ENCODE assay signal across 18 cellular contexts in the genomic region with DNA sequence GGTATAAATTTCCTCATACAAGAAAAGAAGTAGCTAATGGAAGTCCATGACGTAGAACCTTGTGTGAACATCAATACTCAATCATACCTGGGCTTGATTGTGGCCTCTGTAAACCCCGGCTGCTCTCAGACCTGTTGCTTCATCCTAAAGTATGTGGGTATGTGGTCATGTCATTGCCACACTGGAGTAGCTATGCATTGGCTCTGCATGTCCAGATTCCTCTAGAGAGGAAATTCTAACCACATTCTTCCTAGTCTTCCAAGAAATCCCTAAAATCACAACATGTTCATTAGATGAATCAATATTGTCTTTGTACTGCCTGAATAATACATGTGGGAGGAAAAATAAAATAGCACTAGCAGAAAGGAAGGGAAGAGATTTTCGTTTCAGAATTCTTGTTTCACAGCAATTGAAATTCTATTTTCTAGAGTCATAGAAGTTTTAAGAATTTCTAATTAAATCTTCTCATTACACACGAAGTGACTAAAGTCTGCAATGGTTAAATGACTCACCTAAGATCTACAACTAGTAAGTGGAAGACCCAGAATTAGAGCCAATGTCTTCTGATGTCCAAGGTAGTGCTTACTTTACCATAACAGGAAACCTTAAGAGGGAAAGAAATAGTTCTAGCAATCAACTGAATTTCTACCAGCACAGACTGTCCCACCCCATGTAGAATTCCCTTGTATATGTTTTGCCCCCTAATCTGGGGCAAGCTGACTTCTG. TPM values are rescaled to one million over a fixed set of nuclear protein-coding genes. Genes with fewer than 3 reads are reported as not detected.
DNase-seq lines count a peak whose midpoint lies in the region; ATAC-seq and TF ChIP-seq lines count a peak whose summit lies in the region.
"Had no signal": no experiment of that assay in that cellular context is flagged by ENCODE, and none has a peak within 500 bp of the region (broad histone marks: within the 10 kb centered on the region; RNA-seq: fewer than 3 reads in every experiment).

No MANE protein-coding gene starts in this region.

- no peaks in the 10 kb centered on the region for H3K9me2 ChIP-seq in GM23338 (ENCODE audit: insufficient read depth)

- POLR2A ChIA-PET in MCF 10A (lab: Yijun Ruan, JAX) = interaction anchor here (0.8 to 1.1 kb wide), 2 partner anchors 10 to 15 kb away, joined by 3 read pairs; no protein-coding TSS in a partner anchor

- H2AFZ ChIP-seq in ACC112 (ENCODE audit: low read length, unreplicated experiment) (peak overlapping the region; percentile 10), GM23338 (no peak overlapping the region)

- intact Hi-C loops in MCF 10A (cut with micrococcal nuclease) = no loop called here

- H3K36me3 ChIP-seq in ACC112 (ENCODE audit: insufficient read depth, low read length) (no peaks in the 10 kb centered on the region), kidney epithelial cell (ENCODE audit: control insufficient read depth, insufficient read depth, low read length) (no peaks in the 10 kb centered on the region), GM23338 (ENCODE audit: insufficient read depth) (no peaks in the 10 kb centered on the region)

- H3K27ac ChIP-seq in ACC112 (ENCODE audit: low read depth, low read length) (peak overlapping the region; percentile 98), GM23338 (ENCODE audit: low read depth) (no peak overlapping the region)

- H3K4me1 ChIP-seq in ACC112 (ENCODE audit: control insufficient read depth, insufficient read depth, low read length, unreplicated experiment) (peaks cover 51% of the 10 kb centered on the region), GM23338 (ENCODE audit: insufficient read depth) (peaks cover 11% of the 10 kb centered on the region; the same call in 1 of the 2 replicates)

- no peaks in the 10 kb centered on the region for H3K27me3 Mint-ChIP-seq in MCF 10A (ENCODE audit: insufficient read depth, unreplicated experiment)
- H3K27me3 Mint-ChIP-seq in T-helper 2 cell treated with Interferon-gamma antibody and Interleukin-4, amounts not matched to agents 5 μg/mL and 100 μg/mL, for 36 hours (ENCODE audit: low read depth) = peaks cover 6% of the 10 kb centered on the region
- H3K27me3 Mint-ChIP-seq in GM23338 (ENCODE audit: insufficient read depth, low read depth, poor library complexity) = peaks cover 2% of the 10 kb centered on the region

- H3K4me1 Mint-ChIP-seq in MCF 10A (ENCODE audit: insufficient read depth, unreplicated experiment) (peaks cover 12% of the 10 kb centered on the region), GM23338 (peaks cover 10% of the 10 kb centered on the region; the same call in 2 of the 3 replicates)
- no peaks in the 10 kb centered on the region for H3K4me1 Mint-ChIP-seq in T-helper 2 cell treated with Interferon-gamma antibody and Interleukin-4, amounts not matched to agents 5 μg/mL and 100 μg/mL, for 36 hours (ENCODE audit: low read depth)

- CTCF ChIA-PET in MCF 10A (lab: Yijun Ruan, JAX) = interaction anchor here (0.7 kb wide), 1 partner anchor 16 kb away, joined by 3 read pairs; no protein-coding TSS in a partner anchor

- H3K9me3 Mint-ChIP-seq in MCF 10A (ENCODE audit: unreplicated experiment) (no peaks in the 10 kb centered on the region), GM23338 (no peaks in the 10 kb centered on the region)
- no peaks in the 10 kb centered on the region for H3K9me3 Mint-ChIP-seq in T-helper 2 cell treated with Interferon-gamma antibody and Interleukin-4, amounts not matched to agents 5 μg/mL and 100 μg/mL, for 36 hours
- H3K9me3 Mint-ChIP-seq: activated CD8-positive, alpha-beta T cell treated with anti-CD3 and anti-CD28 coated beads for 36 hours had no signal

- H3F3A ChIP-seq in GM23338 (replicated peaks; ENCODE audit: low read depth) = no peaks in the 10 kb centered on the region

- TF ChIP-seq CTCF in MCF 10A (IDR thresholded peaks at IDR 0.05; ENCODE audit: unreplicated experiment) (no peak), kidney epithelial cell (IDR thresholded peaks at IDR 0.05; ENCODE audit: insufficient read depth, low read length, poor library complexity, severe bottlenecking) (no peak), GM23338 (conservative IDR thresholded peaks at IDR 0.05; ENCODE audit: low read depth in 2 of 2) (no peak)

- H3K79me2 ChIP-seq in ACC112 (ENCODE audit: control insufficient read depth, insufficient read depth, low read length, unreplicated experiment) = no peaks in the 10 kb centered on the region
- H3K79me2 ChIP-seq in GM23338 (replicated peaks; ENCODE audit: insufficient read depth) = no peaks in the 10 kb centered on the region

- no peak overlapping the region for H3K4me3 Mint-ChIP-seq in MCF 10A (ENCODE audit: unreplicated experiment)
- H3K4me3 Mint-ChIP-seq in T-helper 2 cell treated with Interferon-gamma antibody and Interleukin-4, amounts not matched to agents 5 μg/mL and 100 μg/mL, for 36 hours = no peak overlapping the region
- H3K4me3 Mint-ChIP-seq in GM23338 = no peak overlapping the region
- H3K4me3 Mint-ChIP-seq: activated CD8-positive, alpha-beta T cell treated with anti-CD3 and anti-CD28 coated beads for 36 hours had no signal

- H3K4me3 ChIP-seq in ACC112 (ENCODE audit: low read depth, low read length) = peak overlapping the region; percentile 21
- no peak overlapping the region for H3K4me3 ChIP-seq in kidney epithelial cell (ENCODE audit: low read depth, low read length)
- no peak overlapping the region for H3K4me3 ChIP-seq in GM23338

- no peak for ATAC-seq in GM19035 (IDR thresholded peaks at IDR 0.05; ENCODE audit: unreplicated experiment)
- no peak for ATAC-seq in GM23338
- ATAC-seq: activated CD8-positive, alpha-beta T cell treated with anti-CD3 and anti-CD28 coated beads for 36 hours had no signal

- H3K27ac Mint-ChIP-seq in MCF 10A (ENCODE audit: low read depth, unreplicated experiment) = no peak overlapping the region
- H3K27ac Mint-ChIP-seq in T-helper 2 cell treated with Interferon-gamma antibody and Interleukin-4, amounts not matched to agents 5 μg/mL and 100 μg/mL, for 36 hours = no peak overlapping the region
- no peak overlapping the region for H3K27ac Mint-ChIP-seq in GM23338
- H3K27ac Mint-ChIP-seq: activated CD8-positive, alpha-beta T cell treated with anti-CD3 and anti-CD28 coated beads for 36 hours had no signal

- H4K20me1 ChIP-seq in GM23338 (replicated peaks; ENCODE audit: insufficient read depth) = no peaks in the 10 kb centered on the region

- BruUV-seq in MCF 10A (replicated peaks; lab: Mats Ljungman, UMichigan) = no TSS peak

- DNase-seq in HS-27A (ENCODE audit: low read depth) = peak; percentile 70
- DNase-seq in MCF 10A (ENCODE audit: unreplicated experiment) = peak; percentile 88
- DNase-seq in kidney epithelial cell (ENCODE audit: low read depth) = peak; percentile 67
- no peak for DNase-seq in middle frontal gyrus (ENCODE audit: extremely low spot score, low spot score)
- no peak for DNase-seq in T-helper 2 cell treated with Interferon-gamma antibody and Interleukin-4, amounts not matched to agents 5 μg/mL and 100 μg/mL, for 36 hours (ENCODE audit: low spot score)
- DNase-seq in GM23338 (ENCODE audit: low spot score) = no peak
- DNase-seq: activated CD8-positive, alpha-beta T cell treated with anti-CD3 and anti-CD28 coated beads for 36 hours; activated gamma-delta T cell; DMS53; Kasumi-1; NCI-H2171 treated with DMSO at 0.1 percent for 48 hours; stimulated activated CD4-positive, alpha-beta T cell treated with anti-CD3 and anti-CD28 coated beads, Interleukin-12 subunit alpha, Interleukin-12 subunit beta, amount 100 ng/mL, for 4 hours; T1000 had no signal

- H3K27me3 ChIP-seq in ACC112 (ENCODE audit: insufficient read depth, low read length) (no peaks in the 10 kb centered on the region), kidney epithelial cell (ENCODE audit: control insufficient read depth, insufficient read depth, low read length) (no peaks in the 10 kb centered on the region), GM23338 (ENCODE audit: insufficient read depth) (no peaks in the 10 kb centered on the region)

- no peak overlapping the region for H3K4me2 ChIP-seq in GM23338

- H3K36me3 Mint-ChIP-seq in MCF 10A (ENCODE audit: insufficient read depth, unreplicated experiment) (no peaks in the 10 kb centered on the region), GM23338 (ENCODE audit: low read depth) (no peaks in the 10 kb centered on the region)
- no peaks in the 10 kb centered on the region for H3K36me3 Mint-ChIP-seq in T-helper 2 cell treated with Interferon-gamma antibody and Interleukin-4, amounts not matched to agents 5 μg/mL and 100 μg/mL, for 36 hours (ENCODE audit: low read depth)

TF ChIP-seq in GM23338, 12 proteins besides CTCF, POLR2A, EP300 and RAD21 (continues in another document):
- TF ChIP-seq STAT1 (IDR thresholded peaks at IDR 0.05; ENCODE audit: unreplicated experiment) (no peak), ZNF114 (CRISPR knock-in tag; IDR thresholded peaks at IDR 0.05) (no peak), ZNF331 (CRISPR knock-in tag; IDR thresholded peaks at IDR 0.05; ENCODE audit: low read depth) (no peak), EZH2phosphoT487 (IDR thresholded peaks at IDR 0.05; ENCODE audit: unreplicated experiment) (no peak)

RNA-seq across cellular contexts. Expression of a gene that starts 28.0 kb away (rescaled TPM):
- total RNA-seq in MCF 10A (2022) = not detected in 2 replicates
- total RNA-seq in kidney epithelial cell = not detected in 2 replicates
- total RNA-seq in GM23338 (2014; rRNA removed; shearing (Covaris generic)) = not detected in 2 replicates
- not detected in 2 replicates for polyA plus RNA-seq in GM23338 (2016; fragmentation: Nextera tagmentation; extraction: Ambion mirVana)
- total RNA-seq: A673; activated CD8-positive, alpha-beta T cell treated with anti-CD3 and anti-CD28 coated beads for 36 hours; urinary bladder had no signal
- polyA plus RNA-seq: neural cell, urinary bladder had no signal

Comparison
In these comparisons a context has a peak if more than half of its experiments do, and no peak if none do; other contexts are left out.
1. DNase-seq: peak in HS-27A (single experiment), MCF 10A (single experiment) and kidney epithelial cell (single experiment); none in middle frontal gyrus (single experiment), T-helper 2 cell treated with Interferon-gamma antibody and Interleukin-4, amounts not matched to agents 5 μg/mL and 100 μg/mL, for 36 hours (single experiment) and GM23338 (single experiment).